ENCODE assay signal across 16 cellular contexts in genomic region chrX:48816014-48816810, GRCh38. TPM values are rescaled to one million over a fixed set of nuclear protein-coding genes. Genes with fewer than 3 reads are reported as not detected.
DNase-seq lines count a peak whose midpoint lies in the region; ATAC-seq, FAIRE-seq and TF ChIP-seq lines count a peak whose summit lies in the region.
"Had no signal": no experiment of that assay in that cellular context is flagged by ENCODE, and none has a peak within 500 bp of the region (broad histone marks: within the 10 kb centered on the region; RNA-seq: fewer than 3 reads in every experiment).

No MANE protein-coding gene starts in this region.

- intact Hi-C loops in K562 (cut with micrococcal nuclease) = no loop called here
- intact Hi-C loops in activated CD4-positive, alpha-beta T cell treated with anti-CD3 and anti-CD28 coated beads, Interleukin-2, amount 10 ng/mL, durations not matched to agents 24 days and 14 days (cut with micrococcal nuclease) = no loop called here

- no peak overlapping the region for H3K4me3 Mint-ChIP-seq in activated T-cell treated with anti-CD3 and anti-CD28 coated beads, Interleukin-2, amount 50 U/mL, for 72 hours
- no peak overlapping the region for H3K4me3 Mint-ChIP-seq in T-helper 17 cell
- H3K4me3 Mint-ChIP-seq in activated CD4-positive, alpha-beta T cell treated with anti-CD3 and anti-CD28 coated beads, Interleukin-2, amount 10 ng/mL, durations not matched to agents 24 days and 14 days = no peak overlapping the region
- H3K4me3 Mint-ChIP-seq: CD4-positive, alpha-beta memory T cell; GM23338; H9; IgD-negative memory B cell had no signal

- no peak overlapping the region for H3K27ac Mint-ChIP-seq in activated T-cell treated with anti-CD3 and anti-CD28 coated beads, Interleukin-2, amount 50 U/mL, for 72 hours
- peak overlapping the region; percentile 51 for H3K27ac Mint-ChIP-seq in T-helper 17 cell
- no peak overlapping the region for H3K27ac Mint-ChIP-seq in activated CD4-positive, alpha-beta T cell treated with anti-CD3 and anti-CD28 coated beads, Interleukin-2, amount 10 ng/mL, durations not matched to agents 24 days and 14 days
- H3K27ac Mint-ChIP-seq: CD4-positive, alpha-beta memory T cell; GM23338; IgD-negative memory B cell had no signal

- no peaks in the 10 kb centered on the region for H3K79me2 ChIP-seq in K562 (ENCODE audit: control insufficient read depth, insufficient read depth, low read length)

- TF ChIP-seq EP300 in K562 (IDR thresholded peaks at IDR 0.05; ENCODE audit: low read length) = no peak

- no peak overlapping the region for H2AFZ ChIP-seq in K562 (ENCODE audit: low read depth, low read length)
- H2AFZ ChIP-seq: GM23338 had no signal

- H3K4me2 ChIP-seq in K562 (ENCODE audit: insufficient read depth, low read length) = no peak overlapping the region
- H3K4me2 ChIP-seq: A549, GM23338 had no signal

- POLR2A ChIA-PET in K562 (lab: Yijun Ruan, JAX) = interaction anchor here (0.7 kb wide), 1 partner anchor 11 kb away, joined by 3 read pairs; no protein-coding TSS in a partner anchor

- no peak for ATAC-seq in activated T-cell treated with anti-CD3 and anti-CD28 coated beads, Interleukin-2, amount 50 U/mL, for 72 hours (replicated peaks in 1 of 2)
- ATAC-seq in T-helper 17 cell (no peak), K562 (peak; percentile 80)
- ATAC-seq: GM23338 had no signal

- TF ChIP-seq RAD21 in K562 (CRISPR knock-in tag; conservative IDR thresholded peaks at IDR 0.05 in 1 of 2, IDR thresholded peaks at IDR 0.05 in 1 of 2) = no peak

- no peak for FAIRE-seq in K562 (lab: Jason Lieb, UNC)
- FAIRE-seq: A549, GM18507 had no signal

- no peak overlapping the region for H3K4me3 ChIP-seq in K562
- H3K4me3 ChIP-seq in H7 (ENCODE audit: insufficient read depth, low read depth, low read length) = no peak overlapping the region
- H3K4me3 ChIP-seq: A549, GM23338 had no signal

- H3K9ac ChIP-seq in K562 (ENCODE audit: insufficient read depth in 1 of 2, low read depth in 2 of 2, low read length in 2 of 2) = peak overlapping the region in 1 of 2 experiments; percentile 58; a peak in 2 of 4 replicates

- H3K36me3 Mint-ChIP-seq in activated T-cell treated with anti-CD3 and anti-CD28 coated beads, Interleukin-2, amount 50 U/mL, for 72 hours (ENCODE audit: insufficient read depth in 2 of 2) = no peaks in the 10 kb centered on the region
- peaks cover 8% of the 10 kb centered on the region for H3K36me3 Mint-ChIP-seq in T-helper 17 cell (ENCODE audit: low read depth)
- H3K36me3 Mint-ChIP-seq in activated CD4-positive, alpha-beta T cell treated with anti-CD3 and anti-CD28 coated beads, Interleukin-2, amount 10 ng/mL, durations not matched to agents 24 days and 14 days (ENCODE audit: low read depth) = peaks cover 14% of the 10 kb centered on the region
- H3K36me3 Mint-ChIP-seq: IgD-negative memory B cell had no signal

- H3K9me1 ChIP-seq in K562 (ENCODE audit: control insufficient read depth, insufficient read depth, low read length) = no peaks in the 10 kb centered on the region

- no peak overlapping the region for H3K27ac ChIP-seq in K562 (ENCODE audit: extremely low read depth, low read depth, low read length)
- H3K27ac ChIP-seq: A549, C4-2B had no signal

- H3K36me3 ChIP-seq in K562 (ENCODE audit: control insufficient read depth, insufficient read depth, low read length) (peaks cover 37% of the 10 kb centered on the region; the same call in 2 of the 3 replicates), H7 (replicated peaks; ENCODE audit: control insufficient read depth, insufficient read depth, low read length) (peaks cover 1% of the 10 kb centered on the region)
- H3K36me3 ChIP-seq: BE2C had no signal

- in situ Hi-C loops in K562 (cut with MboI) = no loop called here

- 92% methylated on average over 2 of the region's 18 CpGs for WGBS in K562 (ENCODE audit: insufficient coverage, low coverage, missing lambda C conversion rate)

- no peaks in the 10 kb centered on the region for H3K9me3 ChIP-seq in T-helper 17 cell (ENCODE audit: control insufficient read depth, low read length, poor library complexity, severe bottlenecking)
- no peaks in the 10 kb centered on the region for H3K9me3 ChIP-seq in K562 (replicated peaks; ENCODE audit: control insufficient read depth, insufficient read depth, low read depth, low read length)
- H3K9me3 ChIP-seq: A549, BE2C had no signal

- TF ChIP-seq CTCF in K562 (IDR thresholded peaks at IDR 0.05 in 2 of 3, conservative IDR thresholded peaks at IDR 0.05 in 1 of 3; ENCODE audit: insufficient read depth in 2 of 3, low read depth in 1 of 3, low read length in 3 of 3) = peak; percentile 22 to 41 (median 32); a peak in 3 of 6 replicates

- H3K27me3 Mint-ChIP-seq in activated T-cell treated with anti-CD3 and anti-CD28 coated beads, Interleukin-2, amount 50 U/mL, for 72 hours (ENCODE audit: low read depth) = peaks cover 18% of the 10 kb centered on the region
- no peaks in the 10 kb centered on the region for H3K27me3 Mint-ChIP-seq in T-helper 17 cell
- H3K27me3 Mint-ChIP-seq in activated CD4-positive, alpha-beta T cell treated with anti-CD3 and anti-CD28 coated beads, Interleukin-2, amount 10 ng/mL, durations not matched to agents 24 days and 14 days = no peaks in the 10 kb centered on the region
- H3K27me3 Mint-ChIP-seq: CD4-positive, alpha-beta memory T cell had no signal

- no TSS peak for BruUV-seq in K562 (replicated peaks; lab: Mats Ljungman, UMichigan)

- CTCF ChIA-PET in K562 (lab: Yijun Ruan, JAX; ENCODE audit: low intra/inter-chr PET ratio) = no interaction called here

- H3K27me3 ChIP-seq in K562 (ENCODE audit: control insufficient read depth in 2 of 2, insufficient read depth in 2 of 2, low read length in 2 of 2) (no peaks in the 10 kb centered on the region), H7 (ENCODE audit: control insufficient read depth, insufficient read depth, low read length) (no peaks in the 10 kb centered on the region)
- H3K27me3 ChIP-seq: BE2C had no signal

- peaks cover 5 to 12% of the 10 kb centered on the region in 2 experiments; a peak in 4 of 5 replicates for H3K4me1 ChIP-seq in K562 (replicated peaks in 1 of 2; ENCODE audit: control insufficient read depth in 2 of 2, insufficient read depth in 2 of 2, low read length in 2 of 2)
- H3K4me1 ChIP-seq: A549, BE2C had no signal

- H4K20me1 ChIP-seq in K562 (replicated peaks; ENCODE audit: control insufficient read depth, insufficient read depth, low read length) = no peaks in the 10 kb centered on the region

- no peaks in the 10 kb centered on the region for H3K9me3 Mint-ChIP-seq in activated T-cell treated with anti-CD3 and anti-CD28 coated beads, Interleukin-2, amount 50 U/mL, for 72 hours
- H3K9me3 Mint-ChIP-seq in activated CD4-positive, alpha-beta T cell treated with anti-CD3 and anti-CD28 coated beads, Interleukin-2, amount 10 ng/mL, durations not matched to agents 24 days and 14 days = no peaks in the 10 kb centered on the region
- H3K9me3 Mint-ChIP-seq: GM23338, IgD-negative memory B cell had no signal

- no peaks in the 10 kb centered on the region for H3K4me1 Mint-ChIP-seq in activated T-cell treated with anti-CD3 and anti-CD28 coated beads, Interleukin-2, amount 50 U/mL, for 72 hours (ENCODE audit: low read depth)
- no peaks in the 10 kb centered on the region for H3K4me1 Mint-ChIP-seq in T-helper 17 cell
- H3K4me1 Mint-ChIP-seq in activated CD4-positive, alpha-beta T cell treated with anti-CD3 and anti-CD28 coated beads, Interleukin-2, amount 10 ng/mL, durations not matched to agents 24 days and 14 days = no peaks in the 10 kb centered on the region
- H3K4me1 Mint-ChIP-seq: CD4-positive, alpha-beta memory T cell; GM23338; H9 had no signal

- DNase-seq in activated T-cell treated with anti-CD3 and anti-CD28 coated beads, Interleukin-2, amount 50 U/mL, for 1 hour = peak; percentile 9
- no peak for DNase-seq in activated T-cell treated with anti-CD3 and anti-CD28 coated beads, Interleukin-2, amount 50 U/mL, for 72 hours
- DNase-seq in T-helper 17 cell (no peak), K562 (ENCODE audit: extremely low read depth in 1 of 4, low spot score in 3 of 4) (peak in 1 of 4 experiments; percentile 21), H7 (no peak)
- no peak for DNase-seq in activated CD4-positive, alpha-beta T cell treated with anti-CD3 and anti-CD28 coated beads, Interleukin-2, amount 10 ng/mL, durations not matched to agents 24 days and 14 days
- DNase-seq: BE2C; CD4-positive, alpha-beta memory T cell; H9 had no signal

- no peak for TF ChIP-seq POLR2A in K562 (conservative IDR thresholded peaks at IDR 0.05)

RNA-seq across cellular contexts. Expression of gene ERAS, which starts 10.1 kb away (rescaled TPM):
- under 1 TPM in 1 of 2 donors, not detected in 1; 0.31 TPM for total RNA-seq in activated T-cell treated with anti-CD3 and anti-CD28 coated beads, Interleukin-2, amount 50 U/mL, for 72 hours
- total RNA-seq in T-helper 17 cell (not detected), K562 (2014; rRNA removed) (not detected in 2 replicates), K562 (2014; rRNA removed; fragmentation: Illumina TruSeq; extraction: Trizol) (not detected in 2 replicates), K562 (2015; rRNA removed; fragmentation: Illumina TruSeq; extraction: Trizol) (not detected in 2 replicates), K562 (2021) (not detected in 2 replicates)
- total RNA-seq in K562 (2011; cell fraction: chromatin; rRNA removed; ENCODE audit: low replicate concordance) = 0.79 and 2.3 TPM in 2 replicates
- 0.83 and 1.8 TPM in 2 replicates for total RNA-seq in K562 (2011; cell fraction: nucleolus; rRNA removed)
- 0.84 and 0.95 TPM in 2 replicates for total RNA-seq in K562 (2011; cell fraction: nucleoplasm; rRNA removed)
- polyA plus RNA-seq in K562 (2011; rRNA removed) (0.07 and 0.11 TPM in 2 replicates), K562 (2014; fragmentation: Illumina TruSeq; extraction: Trizol) (not detected in 2 replicates), K562 (2014; fragmentation: Nextera tagmentation; extraction: Ambion mirVana) (not detected), K562 (2014; rRNA removed) (0.12 TPM in 1 of 2 replicates, not detected in the other)
- 0.39 TPM in 1 of 2 replicates, not detected in the other for polyA plus RNA-seq in K562 (2011; cell fraction: cytosol; rRNA removed)
- 0.34 and 0.77 TPM in 2 replicates for polyA plus RNA-seq in K562 (2011; cell fraction: nucleus; rRNA removed)
- 0.42 TPM in 1 of 2 replicates, not detected in the other for polyA plus RNA-seq in K562 (2012)
- not detected in 2 replicates for polyA minus RNA-seq in K562 (2011; rRNA and poly(A)+ RNA removed)
- not detected in 2 replicates for polyA minus RNA-seq in K562 (2011; cell fraction: cytosol; rRNA and poly(A)+ RNA removed)
- 0.33 TPM in 1 of 2 replicates, not detected in the other for polyA minus RNA-seq in K562 (2011; cell fraction: nucleus; rRNA and poly(A)+ RNA removed)
- total RNA-seq in activated CD4-positive, alpha-beta T cell treated with anti-CD3 and anti-CD28 coated beads, Interleukin-2, amount 10 ng/mL, durations not matched to agents 24 days and 14 days = not detected in 2 replicates
- total RNA-seq in H7 (2014; rRNA removed; shearing (Covaris generic)) = 0.21 TPM in 1 of 2 replicates, not detected in the other
- total RNA-seq: CD4-positive, alpha-beta memory T cell; H9; HT-29 had no signal
- polyA plus RNA-seq: AG04450; CD4-positive, alpha-beta memory T cell; IgD-negative memory B cell had no signal

RNA-seq across cellular contexts. Expression of gene HDAC6, which starts 14.3 kb away (rescaled TPM):
- total RNA-seq in activated T-cell treated with anti-CD3 and anti-CD28 coated beads, Interleukin-2, amount 50 U/mL, for 72 hours = 100 to 1,000 TPM; 109 to 143 TPM
- total RNA-seq in T-helper 17 cell (10 to 100 TPM; 83.4 to 84.4 TPM), K562 (2014; rRNA removed) (60.0 and 71.2 TPM in 2 replicates), K562 (2014; rRNA removed; fragmentation: Illumina TruSeq; extraction: Trizol) (59.0 and 66.5 TPM in 2 replicates), K562 (2015; rRNA removed; fragmentation: Illumina TruSeq; extraction: Trizol) (48.9 and 52.3 TPM in 2 replicates), K562 (2021) (83.1 and 91.8 TPM in 2 replicates)
- 513 and 751 TPM in 2 replicates for total RNA-seq in K562 (2011; cell fraction: chromatin; rRNA removed; ENCODE audit: low replicate concordance)
- total RNA-seq in K562 (2011; cell fraction: nucleolus; rRNA removed) = 276 and 285 TPM in 2 replicates
- 301 and 344 TPM in 2 replicates for total RNA-seq in K562 (2011; cell fraction: nucleoplasm; rRNA removed)
- polyA plus RNA-seq in K562 (2011; rRNA removed) (85.5 and 150 TPM in 2 replicates), K562 (2014; fragmentation: Illumina TruSeq; extraction: Trizol) (69.1 and 86.3 TPM in 2 replicates), K562 (2014; fragmentation: Nextera tagmentation; extraction: Ambion mirVana) (10 to 100 TPM; 29.9 to 31.4 TPM), K562 (2014; rRNA removed) (86.0 and 101 TPM in 2 replicates)
- 63.6 and 65.5 TPM in 2 replicates for polyA plus RNA-seq in K562 (2011; cell fraction: cytosol; rRNA removed)
- 776 and 956 TPM in 2 replicates for polyA plus RNA-seq in K562 (2011; cell fraction: nucleus; rRNA removed)
- polyA plus RNA-seq in K562 (2012) = 67.3 and 134 TPM in 2 replicates
- 49.8 and 78.8 TPM in 2 replicates for polyA minus RNA-seq in K562 (2011; rRNA and poly(A)+ RNA removed)
- polyA minus RNA-seq in K562 (2011; cell fraction: cytosol; rRNA and poly(A)+ RNA removed) = 37.1 and 39.1 TPM in 2 replicates
- polyA minus RNA-seq in K562 (2011; cell fraction: nucleus; rRNA and poly(A)+ RNA removed) = 85.1 and 160 TPM in 2 replicates
- 50.6 and 55.2 TPM in 2 replicates for total RNA-seq in activated CD4-positive, alpha-beta T cell treated with anti-CD3 and anti-CD28 coated beads, Interleukin-2, amount 10 ng/mL, durations not matched to agents 24 days and 14 days
- total RNA-seq in H7 (2014; rRNA removed; shearing (Covaris generic)) = 52.4 and 54.8 TPM in 2 replicates

RNA-seq across cellular contexts. Expression of gene PCSK1N, which starts 19.2 kb away (rescaled TPM):
- total RNA-seq in activated T-cell treated with anti-CD3 and anti-CD28 coated beads, Interleukin-2, amount 50 U/mL, for 72 hours = 1 to 10 TPM; 1.9 to 2.8 TPM
- 10 to 100 TPM in 1 of 2 donors, 1 to 10 TPM in 1; 9.6 to 14.2 TPM for total RNA-seq in T-helper 17 cell
- total RNA-seq in K562 (2011; cell fraction: chromatin; rRNA removed; ENCODE audit: low replicate concordance) = not detected in 2 replicates
- not detected in 2 replicates for total RNA-seq in K562 (2011; cell fraction: nucleolus; rRNA removed)
- total RNA-seq in K562 (2011; cell fraction: nucleoplasm; rRNA removed) = not detected in 2 replicates
- total RNA-seq in K562 (2014; rRNA removed) = 0.54 and 0.61 TPM in 2 replicates
- not detected in 2 replicates for total RNA-seq in K562 (2014; rRNA removed; fragmentation: Illumina TruSeq; extraction: Trizol)
- not detected in 2 replicates for total RNA-seq in K562 (2015; rRNA removed; fragmentation: Illumina TruSeq; extraction: Trizol)
- 0.36 and 0.55 TPM in 2 replicates for total RNA-seq in K562 (2021)
- polyA plus RNA-seq in K562 (2011; rRNA removed) = 0.16 TPM in 1 of 2 replicates, not detected in the other
- polyA plus RNA-seq in K562 (2011; cell fraction: cytosol; rRNA removed) = 0.04 and 0.39 TPM in 2 replicates
- polyA plus RNA-seq in K562 (2011; cell fraction: nucleus; rRNA removed) = 0.63 TPM in 1 of 2 replicates, not detected in the other
- 0.29 and 0.40 TPM in 2 replicates for polyA plus RNA-seq in K562 (2012)
- not detected in 2 replicates for polyA plus RNA-seq in K562 (2014; fragmentation: Illumina TruSeq; extraction: Trizol)
- not detected for polyA plus RNA-seq in K562 (2014; fragmentation: Nextera tagmentation; extraction: Ambion mirVana)
- 0.07 and 0.85 TPM in 2 replicates for polyA plus RNA-seq in K562 (2014; rRNA removed)
- polyA minus RNA-seq in K562 (2011; rRNA and poly(A)+ RNA removed) = 1.2 TPM in 1 of 2 replicates, not detected in the other
- not detected in 2 replicates for polyA minus RNA-seq in K562 (2011; cell fraction: cytosol; rRNA and poly(A)+ RNA removed)
- not detected in 2 replicates for polyA minus RNA-seq in K562 (2011; cell fraction: nucleus; rRNA and poly(A)+ RNA removed)
- 0.33 TPM in 1 of 2 replicates, not detected in the other for total RNA-seq in activated CD4-positive, alpha-beta T cell treated with anti-CD3 and anti-CD28 coated beads, Interleukin-2, amount 10 ng/mL, durations not matched to agents 24 days and 14 days
- total RNA-seq in H7 (2014; rRNA removed; shearing (Covaris generic)) = 0.59 and 1.6 TPM in 2 replicates
- total RNA-seq: HT-29 had no signal
- polyA plus RNA-seq: AG04450 had no signal

RNA-seq across cellular contexts. Expression of gene GATA1, which starts 29.8 kb away (rescaled TPM):
- under 1 TPM; 0.22 to 0.35 TPM for total RNA-seq in activated T-cell treated with anti-CD3 and anti-CD28 coated beads, Interleukin-2, amount 50 U/mL, for 72 hours
- total RNA-seq in T-helper 17 cell = 1 to 10 TPM in 1 of 2 donors, under 1 TPM in 1; 0.32 to 7.6 TPM
- 40.7 and 118 TPM in 2 replicates for total RNA-seq in K562 (2011; cell fraction: chromatin; rRNA removed; ENCODE audit: low replicate concordance)
- total RNA-seq in K562 (2011; cell fraction: nucleolus; rRNA removed) = 98.8 and 99.1 TPM in 2 replicates
- 82.1 and 86.1 TPM in 2 replicates for total RNA-seq in K562 (2011; cell fraction: nucleoplasm; rRNA removed)
- total RNA-seq in K562 (2014; rRNA removed) = 205 and 244 TPM in 2 replicates
- 45.4 and 62.0 TPM in 2 replicates for total RNA-seq in K562 (2014; rRNA removed; fragmentation: Illumina TruSeq; extraction: Trizol)
- total RNA-seq in K562 (2015; rRNA removed; fragmentation: Illumina TruSeq; extraction: Trizol) = 115 and 116 TPM in 2 replicates
- total RNA-seq in K562 (2021) = 291 and 297 TPM in 2 replicates
- polyA plus RNA-seq in K562 (2011; rRNA removed) = 74.3 and 167 TPM in 2 replicates
- polyA plus RNA-seq in K562 (2011; cell fraction: cytosol; rRNA removed) = 184 and 365 TPM in 2 replicates
- 174 and 282 TPM in 2 replicates for polyA plus RNA-seq in K562 (2011; cell fraction: nucleus; rRNA removed)
- 160 and 227 TPM in 2 replicates for polyA plus RNA-seq in K562 (2012)
- polyA plus RNA-seq in K562 (2014; fragmentation: Illumina TruSeq; extraction: Trizol) = 273 and 284 TPM in 2 replicates
- 10 to 100 TPM; 11.9 to 97.4 TPM for polyA plus RNA-seq in K562 (2014; fragmentation: Nextera tagmentation; extraction: Ambion mirVana)
- polyA plus RNA-seq in K562 (2014; rRNA removed) = 206 and 246 TPM in 2 replicates
- 39.3 and 48.9 TPM in 2 replicates for polyA minus RNA-seq in K562 (2011; rRNA and poly(A)+ RNA removed)
- 148 and 160 TPM in 2 replicates for polyA minus RNA-seq in K562 (2011; cell fraction: cytosol; rRNA and poly(A)+ RNA removed)
- polyA minus RNA-seq in K562 (2011; cell fraction: nucleus; rRNA and poly(A)+ RNA removed) = 38.2 and 38.7 TPM in 2 replicates
- not detected in 2 replicates for total RNA-seq in activated CD4-positive, alpha-beta T cell treated with anti-CD3 and anti-CD28 coated beads, Interleukin-2, amount 10 ng/mL, durations not matched to agents 24 days and 14 days
- not detected in 2 replicates for total RNA-seq in H7 (2014; rRNA removed; shearing (Covaris generic))
- total RNA-seq: CD4-positive, alpha-beta memory T cell; GM23338; H9; HT-29 had no signal
- polyA plus RNA-seq: A549; AG04450; CD4-positive, alpha-beta memory T cell; GM23338; IgD-negative memory B cell had no signal

RNA-seq across cellular contexts. Expression of gene GLOD5, which starts 54.7 kb away (rescaled TPM):
- not detected for total RNA-seq in activated T-cell treated with anti-CD3 and anti-CD28 coated beads, Interleukin-2, amount 50 U/mL, for 72 hours
- total RNA-seq in T-helper 17 cell = not detected
- total RNA-seq in K562 (2011; cell fraction: chromatin; rRNA removed; ENCODE audit: low replicate concordance) = not detected in 2 replicates
- not detected in 2 replicates for total RNA-seq in K562 (2011; cell fraction: nucleolus; rRNA removed)
- not detected in 2 replicates for total RNA-seq in K562 (2011; cell fraction: nucleoplasm; rRNA removed)
- total RNA-seq in K562 (2014; rRNA removed) = 0.27 and 1.1 TPM in 2 replicates
- 1.5 and 1.7 TPM in 2 replicates for total RNA-seq in K562 (2014; rRNA removed; fragmentation: Illumina TruSeq; extraction: Trizol)
- total RNA-seq in K562 (2015; rRNA removed; fragmentation: Illumina TruSeq; extraction: Trizol) = 1.7 and 2.2 TPM in 2 replicates
- total RNA-seq in K562 (2021) = 1.4 and 1.9 TPM in 2 replicates
- 3.4 and 4.3 TPM in 2 replicates for polyA plus RNA-seq in K562 (2011; rRNA removed)
- 4.0 and 5.8 TPM in 2 replicates for polyA plus RNA-seq in K562 (2011; cell fraction: cytosol; rRNA removed)
- polyA plus RNA-seq in K562 (2011; cell fraction: nucleus; rRNA removed) = 0.81 and 0.94 TPM in 2 replicates
- polyA plus RNA-seq in K562 (2012) = 1.1 and 2.9 TPM in 2 replicates
- 2.2 and 3.1 TPM in 2 replicates for polyA plus RNA-seq in K562 (2014; fragmentation: Illumina TruSeq; extraction: Trizol)
- 1 to 10 TPM; 3.8 to 4.4 TPM for polyA plus RNA-seq in K562 (2014; fragmentation: Nextera tagmentation; extraction: Ambion mirVana)
- 2.0 and 3.2 TPM in 2 replicates for polyA plus RNA-seq in K562 (2014; rRNA removed)
- 0.88 and 1.2 TPM in 2 replicates for polyA minus RNA-seq in K562 (2011; rRNA and poly(A)+ RNA removed)
- polyA minus RNA-seq in K562 (2011; cell fraction: cytosol; rRNA and poly(A)+ RNA removed) = not detected in 2 replicates
- polyA minus RNA-seq in K562 (2011; cell fraction: nucleus; rRNA and poly(A)+ RNA removed) = not detected in 2 replicates
- not detected in 2 replicates for total RNA-seq in activated CD4-positive, alpha-beta T cell treated with anti-CD3 and anti-CD28 coated beads, Interleukin-2, amount 10 ng/mL, durations not matched to agents 24 days and 14 days
- total RNA-seq in H7 (2014; rRNA removed; shearing (Covaris generic)) = not detected in 2 replicates
- total RNA-seq: CD4-positive, alpha-beta memory T cell; GM23338; H9; HT-29 had no signal
- polyA plus RNA-seq: A549; AG04450; CD4-positive, alpha-beta memory T cell; GM23338; IgD-negative memory B cell had no signal
